1 cellular context compared by ENCODE assay signal in the genomic region with DNA sequence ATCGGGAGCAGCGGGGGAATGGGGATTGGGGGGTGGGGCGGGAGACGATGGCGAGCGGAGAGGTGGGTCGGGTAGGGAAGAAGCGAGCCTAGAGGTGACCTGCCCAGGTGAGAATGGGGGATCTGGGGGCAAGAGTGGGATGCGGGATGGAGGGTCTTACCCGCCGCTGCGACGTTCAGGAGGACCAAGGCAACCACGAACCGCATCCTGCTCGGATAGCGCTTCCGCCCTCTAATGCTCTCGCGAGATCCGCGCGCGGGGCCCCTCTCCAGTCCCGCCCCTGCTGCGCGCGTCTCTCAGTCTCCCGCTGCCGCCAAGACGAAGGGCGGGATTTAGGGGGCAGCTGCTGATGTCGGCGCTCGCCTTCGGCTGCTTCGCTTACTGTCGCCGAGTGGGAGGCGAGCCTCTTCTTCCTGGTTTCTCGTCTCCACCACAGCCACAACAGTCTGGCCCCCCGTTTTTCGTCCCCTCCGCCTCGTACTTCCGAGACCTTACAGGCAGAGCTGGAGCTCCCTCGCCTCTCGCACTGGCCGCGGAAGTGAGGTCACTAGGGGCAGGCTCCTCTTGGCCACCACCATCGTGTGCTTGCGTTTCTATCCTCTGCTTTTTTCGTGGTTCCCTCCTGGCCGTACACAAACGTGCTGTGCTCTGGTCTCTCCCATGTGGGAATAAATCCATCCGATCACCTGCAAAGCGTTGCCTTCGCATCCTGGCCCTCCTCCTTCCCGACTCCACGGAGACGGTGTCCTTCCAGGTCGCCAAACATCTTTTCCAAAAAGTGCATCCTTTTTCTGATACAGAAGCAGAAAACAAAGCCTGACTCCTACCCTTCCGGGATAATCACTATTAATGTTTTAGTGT.
A peak's percentile ranks its signal among the peaks of the same experiment; 100 is the strongest.
TF ChIP-seq lines count a peak whose summit lies in the region.

A gene (minus strand): TSS at position 233 of the 861 bp plus-strand sequence. CDS start 27 bp downstream, at position 206.

TF ChIP-seq in K562, 482 proteins besides CTCF, POLR2A, EP300 and RAD21 (continued from another document and continues in another):
- TF ChIP-seq, protein P1, sequence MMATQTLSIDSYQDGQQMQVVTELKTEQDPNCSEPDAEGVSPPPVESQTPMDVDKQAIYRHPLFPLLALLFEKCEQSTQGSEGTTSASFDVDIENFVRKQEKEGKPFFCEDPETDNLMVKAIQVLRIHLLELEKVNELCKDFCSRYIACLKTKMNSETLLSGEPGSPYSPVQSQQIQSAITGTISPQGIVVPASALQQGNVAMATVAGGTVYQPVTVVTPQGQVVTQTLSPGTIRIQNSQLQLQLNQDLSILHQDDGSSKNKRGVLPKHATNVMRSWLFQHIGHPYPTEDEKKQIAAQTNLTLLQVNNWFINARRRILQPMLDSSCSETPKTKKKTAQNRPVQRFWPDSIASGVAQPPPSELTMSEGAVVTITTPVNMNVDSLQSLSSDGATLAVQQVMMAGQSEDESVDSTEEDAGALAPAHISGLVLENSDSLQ (IDR thresholded peaks at IDR 0.05): peak; percentile 38; the same call in 1 of the 2 replicates
- no peak for TF ChIP-seq SIRT6 (IDR thresholded peaks at IDR 0.05; ENCODE audit: low read depth, low read length)
- no peak for TF ChIP-seq ZNF324 (CRISPR knock-in tag; IDR thresholded peaks at IDR 0.05)
- TF ChIP-seq, protein P2, sequence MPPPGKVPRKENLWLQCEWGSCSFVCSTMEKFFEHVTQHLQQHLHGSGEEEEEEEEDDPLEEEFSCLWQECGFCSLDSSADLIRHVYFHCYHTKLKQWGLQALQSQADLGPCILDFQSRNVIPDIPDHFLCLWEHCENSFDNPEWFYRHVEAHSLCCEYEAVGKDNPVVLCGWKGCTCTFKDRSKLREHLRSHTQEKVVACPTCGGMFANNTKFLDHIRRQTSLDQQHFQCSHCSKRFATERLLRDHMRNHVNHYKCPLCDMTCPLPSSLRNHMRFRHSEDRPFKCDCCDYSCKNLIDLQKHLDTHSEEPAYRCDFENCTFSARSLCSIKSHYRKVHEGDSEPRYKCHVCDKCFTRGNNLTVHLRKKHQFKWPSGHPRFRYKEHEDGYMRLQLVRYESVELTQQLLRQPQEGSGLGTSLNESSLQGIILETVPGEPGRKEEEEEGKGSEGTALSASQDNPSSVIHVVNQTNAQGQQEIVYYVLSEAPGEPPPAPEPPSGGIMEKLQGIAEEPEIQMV (tag; conservative IDR thresholded peaks at IDR 0.05; ENCODE audit: low read depth): no peak
- no peak for TF ChIP-seq BDP1 (IDR thresholded peaks at IDR 0.05; ENCODE audit: insufficient read depth, insufficient read length)
- TF ChIP-seq POLR2G (IDR thresholded peaks at IDR 0.05; ENCODE audit: low read depth, low read length): peak; percentile 100
- TF ChIP-seq TFAM (CRISPR knock-in tag; conservative IDR thresholded peaks at IDR 0.05): no peak
- 0 out of 2 replicates have a peak, but pooled peaks have one; percentile 31 for TF ChIP-seq TEAD4 (IDR thresholded peaks at IDR 0.05; ENCODE audit: low read length)
- no peak for TF ChIP-seq TEAD4 (CRISPR knock-in tag; IDR thresholded peaks at IDR 0.05; ENCODE audit: borderline replicate concordance)
- TF ChIP-seq SREBF2 (CRISPR knock-in tag; IDR thresholded peaks at IDR 0.05): no peak
- TF ChIP-seq TGIF2 (CRISPR knock-in tag; IDR thresholded peaks at IDR 0.05): no peak
- no peak for TF ChIP-seq GATAD2A (IDR thresholded peaks at IDR 0.05)
- TF ChIP-seq, protein P3, sequence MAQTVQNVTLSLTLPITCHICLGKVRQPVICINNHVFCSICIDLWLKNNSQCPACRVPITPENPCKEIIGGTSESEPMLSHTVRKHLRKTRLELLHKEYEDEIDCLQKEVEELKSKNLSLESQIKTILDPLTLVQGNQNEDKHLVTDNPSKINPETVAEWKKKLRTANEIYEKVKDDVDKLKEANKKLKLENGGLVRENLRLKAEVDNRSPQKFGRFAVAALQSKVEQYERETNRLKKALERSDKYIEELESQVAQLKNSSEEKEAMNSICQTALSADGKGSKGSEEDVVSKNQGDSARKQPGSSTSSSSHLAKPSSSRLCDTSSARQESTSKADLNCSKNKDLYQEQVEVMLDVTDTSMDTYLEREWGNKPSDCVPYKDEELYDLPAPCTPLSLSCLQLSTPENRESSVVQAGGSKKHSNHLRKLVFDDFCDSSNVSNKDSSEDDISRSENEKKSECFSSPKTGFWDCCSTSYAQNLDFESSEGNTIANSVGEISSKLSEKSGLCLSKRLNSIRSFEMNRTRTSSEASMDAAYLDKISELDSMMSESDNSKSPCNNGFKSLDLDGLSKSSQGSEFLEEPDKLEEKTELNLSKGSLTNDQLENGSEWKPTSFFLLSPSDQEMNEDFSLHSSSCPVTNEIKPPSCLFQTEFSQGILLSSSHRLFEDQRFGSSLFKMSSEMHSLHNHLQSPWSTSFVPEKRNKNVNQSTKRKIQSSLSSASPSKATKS (CRISPR knock-in tag; IDR thresholded peaks at IDR 0.05): no peak
- TF ChIP-seq, protein P4, sequence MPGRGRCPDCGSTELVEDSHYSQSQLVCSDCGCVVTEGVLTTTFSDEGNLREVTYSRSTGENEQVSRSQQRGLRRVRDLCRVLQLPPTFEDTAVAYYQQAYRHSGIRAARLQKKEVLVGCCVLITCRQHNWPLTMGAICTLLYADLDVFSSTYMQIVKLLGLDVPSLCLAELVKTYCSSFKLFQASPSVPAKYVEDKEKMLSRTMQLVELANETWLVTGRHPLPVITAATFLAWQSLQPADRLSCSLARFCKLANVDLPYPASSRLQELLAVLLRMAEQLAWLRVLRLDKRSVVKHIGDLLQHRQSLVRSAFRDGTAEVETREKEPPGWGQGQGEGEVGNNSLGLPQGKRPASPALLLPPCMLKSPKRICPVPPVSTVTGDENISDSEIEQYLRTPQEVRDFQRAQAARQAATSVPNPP (IDR thresholded peaks at IDR 0.05; ENCODE audit: borderline replicate concordance, insufficient read depth, insufficient read length): no peak
- TF ChIP-seq SNRNP70 (optimal IDR thresholded peaks at IDR 0.05; ENCODE audit: low read depth, low read length): no peak
- no peak for TF ChIP-seq CBFA2T2 (conservative IDR thresholded peaks at IDR 0.05)
- no peak; the same call in 1 of the 2 replicates for TF ChIP-seq ZNF263 (CRISPR knock-in tag; IDR thresholded peaks at IDR 0.05; ENCODE audit: borderline replicate concordance)
- TF ChIP-seq, protein P5, sequence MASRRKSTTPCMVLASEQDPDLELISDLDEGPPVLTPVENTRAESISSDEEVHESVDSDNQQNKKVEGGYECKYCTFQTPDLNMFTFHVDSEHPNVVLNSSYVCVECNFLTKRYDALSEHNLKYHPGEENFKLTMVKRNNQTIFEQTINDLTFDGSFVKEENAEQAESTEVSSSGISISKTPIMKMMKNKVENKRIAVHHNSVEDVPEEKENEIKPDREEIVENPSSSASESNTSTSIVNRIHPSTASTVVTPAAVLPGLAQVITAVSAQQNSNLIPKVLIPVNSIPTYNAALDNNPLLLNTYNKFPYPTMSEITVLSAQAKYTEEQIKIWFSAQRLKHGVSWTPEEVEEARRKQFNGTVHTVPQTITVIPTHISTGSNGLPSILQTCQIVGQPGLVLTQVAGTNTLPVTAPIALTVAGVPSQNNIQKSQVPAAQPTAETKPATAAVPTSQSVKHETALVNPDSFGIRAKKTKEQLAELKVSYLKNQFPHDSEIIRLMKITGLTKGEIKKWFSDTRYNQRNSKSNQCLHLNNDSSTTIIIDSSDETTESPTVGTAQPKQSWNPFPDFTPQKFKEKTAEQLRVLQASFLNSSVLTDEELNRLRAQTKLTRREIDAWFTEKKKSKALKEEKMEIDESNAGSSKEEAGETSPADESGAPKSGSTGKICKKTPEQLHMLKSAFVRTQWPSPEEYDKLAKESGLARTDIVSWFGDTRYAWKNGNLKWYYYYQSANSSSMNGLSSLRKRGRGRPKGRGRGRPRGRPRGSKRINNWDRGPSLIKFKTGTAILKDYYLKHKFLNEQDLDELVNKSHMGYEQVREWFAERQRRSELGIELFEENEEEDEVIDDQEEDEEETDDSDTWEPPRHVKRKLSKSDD (conservative IDR thresholded peaks at IDR 0.05; ENCODE audit: low read length): no peak; the same call in 1 of the 2 replicates
- TF ChIP-seq FOXA3 (CRISPR knock-in tag; conservative IDR thresholded peaks at IDR 0.05 in 1 of 2, IDR thresholded peaks at IDR 0.05 in 1 of 2): no peak
- TF ChIP-seq, protein P6, sequence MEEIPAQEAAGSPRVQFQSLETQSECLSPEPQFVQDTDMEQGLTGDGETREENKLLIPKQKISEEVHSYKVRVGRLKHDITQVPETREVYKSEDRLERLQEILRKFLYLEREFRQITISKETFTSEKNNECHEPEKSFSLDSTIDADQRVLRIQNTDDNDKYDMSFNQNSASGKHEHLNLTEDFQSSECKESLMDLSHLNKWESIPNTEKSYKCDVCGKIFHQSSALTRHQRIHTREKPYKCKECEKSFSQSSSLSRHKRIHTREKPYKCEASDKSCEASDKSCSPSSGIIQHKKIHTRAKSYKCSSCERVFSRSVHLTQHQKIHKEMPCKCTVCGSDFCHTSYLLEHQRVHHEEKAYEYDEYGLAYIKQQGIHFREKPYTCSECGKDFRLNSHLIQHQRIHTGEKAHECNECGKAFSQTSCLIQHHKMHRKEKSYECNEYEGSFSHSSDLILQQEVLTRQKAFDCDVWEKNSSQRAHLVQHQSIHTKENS (CRISPR knock-in tag; IDR thresholded peaks at IDR 0.05): no peak
- TF ChIP-seq CREB1 (IDR thresholded peaks at IDR 0.05): peak; percentile 74; the same call in 1 of the 2 replicates
- peak; percentile 65; the same call in 1 of the 2 replicates for TF ChIP-seq CREB1 (CRISPR knock-in tag; IDR thresholded peaks at IDR 0.05)
- no peak for TF ChIP-seq NFXL1 (CRISPR knock-in tag; IDR thresholded peaks at IDR 0.05)
- peak; percentile 14; the same call in 1 of the 2 replicates for TF ChIP-seq EGR1 (conservative IDR thresholded peaks at IDR 0.05)
- no peak; a peak in 1 of 4 replicates for TF ChIP-seq HDAC1 (IDR thresholded peaks at IDR 0.05)
- peak; percentile 48 for TF ChIP-seq SMARCA4 (IDR thresholded peaks at IDR 0.05)
- no peak for TF ChIP-seq ZNF707 (CRISPR knock-in tag; conservative IDR thresholded peaks at IDR 0.05)
- peak; percentile 92 for TF ChIP-seq ATF7 (IDR thresholded peaks at IDR 0.05)
- TF ChIP-seq NFE2L1 (tag; IDR thresholded peaks at IDR 0.05; ENCODE audit: borderline replicate concordance, low read depth): no peak
- TF ChIP-seq ZNF445 (CRISPR knock-in tag; IDR thresholded peaks at IDR 0.05; ENCODE audit: low read depth): no peak
- TF ChIP-seq MAFK (IDR thresholded peaks at IDR 0.05; ENCODE audit: low read length): no peak
- TF ChIP-seq, protein P7, sequence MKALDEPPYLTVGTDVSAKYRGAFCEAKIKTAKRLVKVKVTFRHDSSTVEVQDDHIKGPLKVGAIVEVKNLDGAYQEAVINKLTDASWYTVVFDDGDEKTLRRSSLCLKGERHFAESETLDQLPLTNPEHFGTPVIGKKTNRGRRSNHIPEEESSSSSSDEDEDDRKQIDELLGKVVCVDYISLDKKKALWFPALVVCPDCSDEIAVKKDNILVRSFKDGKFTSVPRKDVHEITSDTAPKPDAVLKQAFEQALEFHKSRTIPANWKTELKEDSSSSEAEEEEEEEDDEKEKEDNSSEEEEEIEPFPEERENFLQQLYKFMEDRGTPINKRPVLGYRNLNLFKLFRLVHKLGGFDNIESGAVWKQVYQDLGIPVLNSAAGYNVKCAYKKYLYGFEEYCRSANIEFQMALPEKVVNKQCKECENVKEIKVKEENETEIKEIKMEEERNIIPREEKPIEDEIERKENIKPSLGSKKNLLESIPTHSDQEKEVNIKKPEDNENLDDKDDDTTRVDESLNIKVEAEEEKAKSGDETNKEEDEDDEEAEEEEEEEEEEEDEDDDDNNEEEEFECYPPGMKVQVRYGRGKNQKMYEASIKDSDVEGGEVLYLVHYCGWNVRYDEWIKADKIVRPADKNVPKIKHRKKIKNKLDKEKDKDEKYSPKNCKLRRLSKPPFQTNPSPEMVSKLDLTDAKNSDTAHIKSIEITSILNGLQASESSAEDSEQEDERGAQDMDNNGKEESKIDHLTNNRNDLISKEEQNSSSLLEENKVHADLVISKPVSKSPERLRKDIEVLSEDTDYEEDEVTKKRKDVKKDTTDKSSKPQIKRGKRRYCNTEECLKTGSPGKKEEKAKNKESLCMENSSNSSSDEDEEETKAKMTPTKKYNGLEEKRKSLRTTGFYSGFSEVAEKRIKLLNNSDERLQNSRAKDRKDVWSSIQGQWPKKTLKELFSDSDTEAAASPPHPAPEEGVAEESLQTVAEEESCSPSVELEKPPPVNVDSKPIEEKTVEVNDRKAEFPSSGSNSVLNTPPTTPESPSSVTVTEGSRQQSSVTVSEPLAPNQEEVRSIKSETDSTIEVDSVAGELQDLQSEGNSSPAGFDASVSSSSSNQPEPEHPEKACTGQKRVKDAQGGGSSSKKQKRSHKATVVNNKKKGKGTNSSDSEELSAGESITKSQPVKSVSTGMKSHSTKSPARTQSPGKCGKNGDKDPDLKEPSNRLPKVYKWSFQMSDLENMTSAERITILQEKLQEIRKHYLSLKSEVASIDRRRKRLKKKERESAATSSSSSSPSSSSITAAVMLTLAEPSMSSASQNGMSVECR (CRISPR knock-in tag; IDR thresholded peaks at IDR 0.05): peak; percentile 63
- TF ChIP-seq ETV1 (tag; conservative IDR thresholded peaks at IDR 0.05; ENCODE audit: low read depth): peak; percentile 83
- no peak for TF ChIP-seq RNF2 (IDR thresholded peaks at IDR 0.05)
